ENCODE assay signal across 16 cellular contexts in genomic region chr12:115785548-115785947, GRCh38.
"Had no signal": no experiment of that assay in that cellular context is flagged by ENCODE, and none has a peak within 500 bp of the region (broad histone marks: within the 10 kb centered on the region; RNA-seq: fewer than 3 reads in every experiment).

No MANE protein-coding gene starts in this region.

- H3K9me3 ChIP-seq: ovary, thyroid gland had no signal

- H3K4me3 ChIP-seq: ovary, thyroid gland had no signal

- DNase-seq: activated CD4-positive, alpha-beta T cell treated with anti-CD3 and anti-CD28 coated beads for 48 hours; activated CD4-positive, CD25-positive, alpha-beta regulatory T cell; activated CD8-positive, alpha-beta T cell treated with anti-CD3 and anti-CD28 coated beads for 36 hours; activated naive CD4-positive, alpha-beta T cell treated with anti-CD3 and anti-CD28 coated beads, Interleukin-2, amount 10 ng/mL, durations not matched to agents 7 days and 5 days; activated naive CD8-positive, alpha-beta T cell treated with anti-CD3 and anti-CD28 coated beads, Interleukin-2, amount 50 U/mL, for 24 hours; activated T-cell treated with anti-CD3 and anti-CD28 coated beads, Interleukin-2, amount 50 U/mL, for 4 hours; anterior cingulate cortex; caudate nucleus; effector memory CD8-positive, alpha-beta T cell; foreskin fibroblast; left cardiac atrium; mesenchymal stem cell; naive thymus-derived CD8-positive, alpha-beta T cell; ovary; stimulated activated naive B cell treated with anti-CD40 and anti-IgM and Interleukin-4, amounts not matched to agents 10 μg/mL and 1 μg/mL and 100 μg/mL, for 72 hours; thyroid gland had no signal

- H3K27ac ChIP-seq: ovary, thyroid gland had no signal

- ATAC-seq: activated CD8-positive, alpha-beta T cell treated with anti-CD3 and anti-CD28 coated beads for 36 hours; activated naive CD8-positive, alpha-beta T cell treated with anti-CD3 and anti-CD28 coated beads, Interleukin-2, amount 50 U/mL, for 24 hours; activated T-cell treated with anti-CD3 and anti-CD28 coated beads, Interleukin-2, amount 50 U/mL, for 4 hours; effector memory CD8-positive, alpha-beta T cell; left cardiac atrium; naive thymus-derived CD8-positive, alpha-beta T cell; stimulated activated naive B cell treated with anti-CD40 and anti-IgM and Interleukin-4, amounts not matched to agents 10 μg/mL and 1 μg/mL and 100 μg/mL, for 72 hours had no signal

- H3K27me3 ChIP-seq: ovary, thyroid gland had no signal

- H3K36me3 ChIP-seq: ovary, thyroid gland had no signal

- H3K4me1 ChIP-seq: thyroid gland had no signal
